4 cellular contexts compared by ENCODE assay signal in genomic region chr13:52097197-52097596, GRCh38.
TF ChIP-seq lines count a peak whose summit lies in the region.

No MANE protein-coding gene starts in this region.

TF ChIP-seq in HepG2, 621 proteins besides CTCF, POLR2A, EP300 and RAD21:
- no peak for TF ChIP-seq ZSCAN25 (CRISPR knock-in tag; IDR thresholded peaks at IDR 0.05)
TF ChIP-seq in HepG2: peak in this region for 0.

TF ChIP-seq in GM23338, 12 proteins besides CTCF, POLR2A, EP300 and RAD21 (continues in another document):
- TF ChIP-seq ZNF331 (CRISPR knock-in tag; IDR thresholded peaks at IDR 0.05; ENCODE audit: low read depth) (no peak), NANOG (IDR thresholded peaks at IDR 0.05; ENCODE audit: borderline replicate concordance) (no peak), JUNB (IDR thresholded peaks at IDR 0.05; ENCODE audit: unreplicated experiment) (no peak), CREB1 (CRISPR knock-in tag; IDR thresholded peaks at IDR 0.05; ENCODE audit: low read depth) (no peak), POLR2AphosphoS5 (IDR thresholded peaks at IDR 0.05; ENCODE audit: low read depth) (no peak), ETS1 (IDR thresholded peaks at IDR 0.05) (no peak), EZH2phosphoT487 (IDR thresholded peaks at IDR 0.05; ENCODE audit: unreplicated experiment) (no peak), STAT1 (IDR thresholded peaks at IDR 0.05; ENCODE audit: unreplicated experiment) (no peak), ZNF114 (CRISPR knock-in tag; IDR thresholded peaks at IDR 0.05) (no peak), REST (IDR thresholded peaks at IDR 0.05; ENCODE audit: unreplicated experiment) (no peak), EZH2 (IDR thresholded peaks at IDR 0.05; ENCODE audit: low read depth, unreplicated experiment) (no peak)

TF ChIP-seq in WTC11, 78 proteins besides CTCF, POLR2A, EP300 and RAD21:
- TF ChIP-seq E2F1 (CRISPR knock-in tag; IDR thresholded peaks at IDR 0.05), result no peak
- TF ChIP-seq SOX15 (CRISPR knock-in tag; IDR thresholded peaks at IDR 0.05), result no peak
- TF ChIP-seq EMX1 (CRISPR knock-in tag; IDR thresholded peaks at IDR 0.05), result no peak
- TF ChIP-seq ARID4B (CRISPR knock-in tag; IDR thresholded peaks at IDR 0.05; ENCODE audit: borderline replicate concordance), result no peak
- TF ChIP-seq FOXK1 (CRISPR knock-in tag; IDR thresholded peaks at IDR 0.05), result no peak
- no peak for TF ChIP-seq FOXJ3 (CRISPR knock-in tag; IDR thresholded peaks at IDR 0.05; ENCODE audit: borderline replicate concordance)
- no peak for TF ChIP-seq ZNF232 (CRISPR knock-in tag; IDR thresholded peaks at IDR 0.05)
- TF ChIP-seq MLX (CRISPR knock-in tag; IDR thresholded peaks at IDR 0.05), result no peak
- no peak for TF ChIP-seq ETV6 (CRISPR knock-in tag; IDR thresholded peaks at IDR 0.05)
- TF ChIP-seq USF2 (CRISPR knock-in tag; IDR thresholded peaks at IDR 0.05), result no peak
- no peak for TF ChIP-seq CREB1 (CRISPR knock-in tag; IDR thresholded peaks at IDR 0.05)
- TF ChIP-seq ZBTB43 (CRISPR knock-in tag; IDR thresholded peaks at IDR 0.05), result no peak
- TF ChIP-seq E2F4 (CRISPR knock-in tag; IDR thresholded peaks at IDR 0.05; ENCODE audit: borderline replicate concordance, low read depth), result no peak
- TF ChIP-seq TEAD4 (CRISPR knock-in tag; IDR thresholded peaks at IDR 0.05), result no peak

TF ChIP-seq in H1, 55 proteins besides CTCF, POLR2A, EP300 and RAD21:
- TF ChIP-seq KDM5A (IDR thresholded peaks at IDR 0.05; ENCODE audit: low read length) (no peak), CEBPB (IDR thresholded peaks at IDR 0.05; ENCODE audit: low read depth, low read length) (no peak), TBP (IDR thresholded peaks at IDR 0.05; ENCODE audit: low read depth, low read length) (no peak), EGR1 (IDR thresholded peaks at IDR 0.05; ENCODE audit: borderline replicate concordance, low read depth, low read length) (no peak), NRF1 (IDR thresholded peaks at IDR 0.05; ENCODE audit: low read depth, low read length) (no peak), GTF2F1 (IDR thresholded peaks at IDR 0.05; ENCODE audit: borderline replicate concordance, low read depth, low read length) (no peak), SIRT6 (IDR thresholded peaks at IDR 0.05; ENCODE audit: low read length) (no peak), HDAC2 (IDR thresholded peaks at IDR 0.05; ENCODE audit: borderline replicate concordance in 1 of 2, low read depth in 2 of 2, low read length in 2 of 2) (no peak), EZH2 (IDR thresholded peaks at IDR 0.05; ENCODE audit: low read depth, low read length, severe bottlenecking) (no peak), SP2 (IDR thresholded peaks at IDR 0.05; ENCODE audit: low read length) (no peak), SAP30 (IDR thresholded peaks at IDR 0.05; ENCODE audit: insufficient read depth, insufficient replicate concordance, low read length) (no peak), TEAD4 (IDR thresholded peaks at IDR 0.05; ENCODE audit: low read depth, low read length) (no peak), TAF7 (optimal IDR thresholded peaks at IDR 0.05; ENCODE audit: borderline replicate concordance, low read depth, low read length) (no peak), RFX5 (IDR thresholded peaks at IDR 0.05; ENCODE audit: borderline replicate concordance, low read depth, low read length) (no peak), RBBP5 (IDR thresholded peaks at IDR 0.05; ENCODE audit: borderline replicate concordance, low read depth, low read length) (no peak)
